Comparison of ENCODE assay signal across 1 cellular context in the genomic region with DNA sequence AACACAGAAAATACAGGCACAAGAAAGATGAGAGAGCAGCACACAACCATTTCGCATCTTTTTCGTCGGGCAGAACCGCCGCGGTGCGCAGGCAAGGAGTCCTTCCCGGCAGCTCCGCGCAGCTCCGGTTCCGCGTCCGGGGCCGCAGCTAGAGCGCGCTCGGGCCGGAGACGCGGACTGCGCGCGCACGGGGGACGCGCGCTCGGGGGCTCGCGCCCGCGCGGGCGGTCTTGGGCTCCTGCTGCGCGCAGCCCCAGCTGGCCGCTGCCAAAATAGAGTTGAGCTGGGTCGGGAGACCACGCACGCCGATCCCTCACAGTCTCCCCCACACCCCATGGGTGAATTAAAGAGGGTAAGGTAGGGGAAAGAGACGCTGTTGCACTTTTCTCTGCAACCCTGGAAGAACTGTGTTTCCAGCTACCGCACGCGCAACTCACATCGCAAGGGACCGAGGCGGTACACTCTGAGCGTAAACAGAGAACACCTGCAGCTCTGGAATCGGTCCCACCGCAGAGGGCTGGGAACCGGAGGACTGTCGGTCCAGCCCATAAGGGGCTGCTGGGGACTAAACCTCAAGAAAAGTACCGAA.
TF ChIP-seq lines count a peak whose summit lies in the region.

No MANE protein-coding gene starts in this region.

TF ChIP-seq in HepG2, 621 proteins besides CTCF, POLR2A, EP300 and RAD21 (continued from another document):
- no peak for TF ChIP-seq HNF4A (CRISPR knock-in tag; IDR thresholded peaks at IDR 0.05)
- no peak for TF ChIP-seq ZNF354B (CRISPR knock-in tag; IDR thresholded peaks at IDR 0.05)
- no peak for TF ChIP-seq SPEN (CRISPR knock-in tag; IDR thresholded peaks at IDR 0.05; ENCODE audit: low read depth)
- TF ChIP-seq, protein P1, sequence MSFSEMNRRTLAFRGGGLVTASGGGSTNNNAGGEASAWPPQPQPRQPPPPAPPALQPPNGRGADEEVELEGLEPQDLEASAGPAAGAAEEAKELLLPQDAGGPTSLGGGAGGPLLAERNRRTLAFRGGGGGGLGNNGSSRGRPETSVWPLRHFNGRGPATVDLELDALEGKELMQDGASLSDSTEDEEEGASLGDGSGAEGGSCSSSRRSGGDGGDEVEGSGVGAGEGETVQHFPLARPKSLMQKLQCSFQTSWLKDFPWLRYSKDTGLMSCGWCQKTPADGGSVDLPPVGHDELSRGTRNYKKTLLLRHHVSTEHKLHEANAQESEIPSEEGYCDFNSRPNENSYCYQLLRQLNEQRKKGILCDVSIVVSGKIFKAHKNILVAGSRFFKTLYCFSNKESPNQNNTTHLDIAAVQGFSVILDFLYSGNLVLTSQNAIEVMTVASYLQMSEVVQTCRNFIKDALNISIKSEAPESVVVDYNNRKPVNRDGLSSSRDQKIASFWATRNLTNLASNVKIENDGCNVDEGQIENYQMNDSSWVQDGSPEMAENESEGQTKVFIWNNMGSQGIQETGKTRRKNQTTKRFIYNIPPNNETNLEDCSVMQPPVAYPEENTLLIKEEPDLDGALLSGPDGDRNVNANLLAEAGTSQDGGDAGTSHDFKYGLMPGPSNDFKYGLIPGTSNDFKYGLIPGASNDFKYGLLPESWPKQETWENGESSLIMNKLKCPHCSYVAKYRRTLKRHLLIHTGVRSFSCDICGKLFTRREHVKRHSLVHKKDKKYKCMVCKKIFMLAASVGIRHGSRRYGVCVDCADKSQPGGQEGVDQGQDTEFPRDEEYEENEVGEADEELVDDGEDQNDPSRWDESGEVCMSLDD (CRISPR knock-in tag; IDR thresholded peaks at IDR 0.05; ENCODE audit: borderline replicate concordance): no peak
